ENCODE assay signal across 21 cellular contexts in genomic region chr1:54017979-54018378, GRCh38. TPM values are rescaled to one million over a fixed set of nuclear protein-coding genes. Genes with fewer than 3 reads are reported as not detected.
A peak's percentile ranks its signal among the peaks of the same experiment; 100 is the strongest.
DNase-seq lines count a peak whose midpoint lies in the region; ATAC-seq, FAIRE-seq and TF ChIP-seq lines count a peak whose summit lies in the region.
"Had no signal": no experiment of that assay in that cellular context is flagged by ENCODE, and none has a peak within 500 bp of the region (broad histone marks: within the 10 kb centered on the region; RNA-seq: fewer than 3 reads in every experiment).

A gene with protein sequence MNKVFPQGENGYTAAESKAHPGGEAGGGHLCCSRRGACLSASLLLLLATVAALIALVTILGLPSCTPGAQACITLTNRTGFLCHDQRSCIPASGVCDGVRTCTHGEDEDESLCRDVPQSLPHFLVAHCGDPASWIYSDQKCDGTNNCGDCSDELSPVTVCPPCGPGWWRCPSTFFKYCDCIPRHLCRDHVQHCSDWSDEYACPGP (minus strand): TSS chr1:54018186. CDS start chr1:54018112, 74 bp downstream.

- POLR2A ChIA-PET in K562 (lab: Yijun Ruan, JAX) = interaction anchor here (0.9 kb wide), 1 partner anchor 252 kb away, joined by 4 read pairs; no protein-coding TSS in a partner anchor

- no peaks in the 10 kb centered on the region for H3K4me1 Mint-ChIP-seq in activated naive CD4-positive, alpha-beta T cell treated with anti-CD3 and anti-CD28 coated beads, Interleukin-2, amount 50 U/mL, for 24 hours
- H3K4me1 Mint-ChIP-seq in activated naive CD4-positive, alpha-beta T cell treated with anti-CD3 and anti-CD28 coated beads for 36 hours (ENCODE audit: low read depth) = no peaks in the 10 kb centered on the region
- H3K4me1 Mint-ChIP-seq: activated B cell treated with CpG ODN at 0.5 μM for 24 hours; activated naive CD8-positive, alpha-beta T cell treated with anti-CD3 and anti-CD28 coated beads for 36 hours; naive thymus-derived CD8-positive, alpha-beta T cell had no signal

- H3K9ac ChIP-seq in K562 (ENCODE audit: insufficient read depth in 1 of 2, low read depth in 2 of 2, low read length in 2 of 2) = peak within 1 kb of the TSS in 1 of 2 experiments; percentile 43; a peak in 2 of 4 replicates

- H3K27me3 ChIP-seq in K562 (ENCODE audit: control insufficient read depth in 2 of 2, insufficient read depth in 2 of 2, low read length in 2 of 2) = peaks cover 40 to 66% of the 10 kb centered on the region in 2 experiments
- H3K27me3 ChIP-seq in lung (ENCODE audit: control insufficient read depth, insufficient read depth) = no peaks in the 10 kb centered on the region
- no peaks in the 10 kb centered on the region for H3K27me3 ChIP-seq in breast epithelium
- H3K27me3 ChIP-seq: cardiac muscle cell, Peyer's patch, uterus had no signal

- no peaks in the 10 kb centered on the region for H3K79me2 ChIP-seq in K562 (ENCODE audit: control insufficient read depth, insufficient read depth, low read length)

- H3K4me1 ChIP-seq in K562 (replicated peaks in 1 of 2; ENCODE audit: control insufficient read depth in 2 of 2, insufficient read depth in 2 of 2, low read length in 2 of 2) (peaks cover 0 to 10% of the 10 kb centered on the region in 2 experiments; a peak in 4 of 5 replicates), lung (ENCODE audit: control insufficient read depth in 2 of 2, insufficient read depth in 2 of 2, low read length in 2 of 2) (peaks cover 0 to 1% of the 10 kb centered on the region in 2 donors), breast epithelium (no peaks in the 10 kb centered on the region)
- H3K4me1 ChIP-seq: uterus had no signal

- H4K20me1 ChIP-seq in K562 (replicated peaks; ENCODE audit: control insufficient read depth, insufficient read depth, low read length) = 0 out of 2 replicates have a peak, but pooled peaks cover 2% of the 10 kb centered on the region

- peak within 1 kb of the TSS; percentile 30 for H3K27ac Mint-ChIP-seq in activated naive CD4-positive, alpha-beta T cell treated with anti-CD3 and anti-CD28 coated beads, Interleukin-2, amount 50 U/mL, for 24 hours
- H3K27ac Mint-ChIP-seq in activated naive CD4-positive, alpha-beta T cell treated with anti-CD3 and anti-CD28 coated beads for 36 hours = no peak within 1 kb of the TSS
- H3K27ac Mint-ChIP-seq: activated B cell treated with CpG ODN at 0.5 μM for 24 hours; activated naive CD8-positive, alpha-beta T cell treated with anti-CD3 and anti-CD28 coated beads for 36 hours had no signal

- TF ChIP-seq POLR2A in K562 (conservative IDR thresholded peaks at IDR 0.05) (no peak), breast epithelium (IDR thresholded peaks at IDR 0.05) (no peak)

- H3K36me3 Mint-ChIP-seq in activated naive CD4-positive, alpha-beta T cell treated with anti-CD3 and anti-CD28 coated beads, Interleukin-2, amount 50 U/mL, for 24 hours = no peaks in the 10 kb centered on the region
- H3K36me3 Mint-ChIP-seq in activated naive CD4-positive, alpha-beta T cell treated with anti-CD3 and anti-CD28 coated beads for 36 hours (ENCODE audit: low read depth) = no peaks in the 10 kb centered on the region
- H3K36me3 Mint-ChIP-seq: activated naive CD8-positive, alpha-beta T cell treated with anti-CD3 and anti-CD28 coated beads for 36 hours; naive thymus-derived CD8-positive, alpha-beta T cell had no signal

- no TSS peak for BruUV-seq in K562 (replicated peaks; lab: Mats Ljungman, UMichigan)

- H3K9me3 ChIP-seq in K562 (replicated peaks; ENCODE audit: control insufficient read depth, insufficient read depth, low read depth, low read length) = no peaks in the 10 kb centered on the region
- no peaks in the 10 kb centered on the region for H3K9me3 ChIP-seq in lung (ENCODE audit: control insufficient read depth in 2 of 2, insufficient read depth in 1 of 2, low read length in 1 of 2)
- no peaks in the 10 kb centered on the region for H3K9me3 ChIP-seq in breast epithelium
- H3K9me3 ChIP-seq: Peyer's patch, uterus had no signal

- ATAC-seq in K562 = peak; percentile 53
- ATAC-seq in lung (ENCODE audit: insufficient read depth, low FRiP score) = no peak
- ATAC-seq in GM21576 (IDR thresholded peaks at IDR 0.05; ENCODE audit: unreplicated experiment) = no peak
- ATAC-seq: naive thymus-derived CD8-positive, alpha-beta T cell; right cardiac atrium had no signal

- no peak for TF ChIP-seq EP300 in K562 (IDR thresholded peaks at IDR 0.05; ENCODE audit: low read length)

- in situ Hi-C loops in K562 (cut with MboI) = no loop called here

- H3K9me3 Mint-ChIP-seq in activated naive CD4-positive, alpha-beta T cell treated with anti-CD3 and anti-CD28 coated beads, Interleukin-2, amount 50 U/mL, for 24 hours = no peaks in the 10 kb centered on the region
- no peaks in the 10 kb centered on the region for H3K9me3 Mint-ChIP-seq in activated naive CD4-positive, alpha-beta T cell treated with anti-CD3 and anti-CD28 coated beads for 36 hours
- H3K9me3 Mint-ChIP-seq: activated B cell treated with CpG ODN at 0.5 μM for 24 hours; activated naive CD8-positive, alpha-beta T cell treated with anti-CD3 and anti-CD28 coated beads for 36 hours; naive thymus-derived CD8-positive, alpha-beta T cell had no signal

- TF ChIP-seq CTCF in K562 (IDR thresholded peaks at IDR 0.05 in 2 of 3, conservative IDR thresholded peaks at IDR 0.05 in 1 of 3; ENCODE audit: insufficient read depth in 2 of 3, low read depth in 1 of 3, low read length in 3 of 3) (no peak), lung (IDR thresholded peaks at IDR 0.05; ENCODE audit: control extremely low read depth, extremely low read depth) (no peak), breast epithelium (IDR thresholded peaks at IDR 0.05) (no peak)

- H3K4me3 ChIP-seq in K562 (no peak within 1 kb of the TSS), lung (no peak within 1 kb of the TSS), breast epithelium (no peak within 1 kb of the TSS)
- H3K4me3 ChIP-seq: cardiac muscle cell, Peyer's patch, uterus had no signal

- H3K4me3 Mint-ChIP-seq in activated naive CD4-positive, alpha-beta T cell treated with anti-CD3 and anti-CD28 coated beads, Interleukin-2, amount 50 U/mL, for 24 hours = no peak within 1 kb of the TSS
- H3K4me3 Mint-ChIP-seq in activated naive CD4-positive, alpha-beta T cell treated with anti-CD3 and anti-CD28 coated beads for 36 hours = no peak within 1 kb of the TSS
- H3K4me3 Mint-ChIP-seq: activated B cell treated with CpG ODN at 0.5 μM for 24 hours; activated naive CD8-positive, alpha-beta T cell treated with anti-CD3 and anti-CD28 coated beads for 36 hours; naive thymus-derived CD8-positive, alpha-beta T cell had no signal

- H3K36me3 ChIP-seq in K562 (ENCODE audit: control insufficient read depth, insufficient read depth, low read length) (no peaks in the 10 kb centered on the region), lung (ENCODE audit: control insufficient read depth in 2 of 2, insufficient read depth in 2 of 2, low read length in 2 of 2) (no peaks in the 10 kb centered on the region), breast epithelium (no peaks in the 10 kb centered on the region)
- H3K36me3 ChIP-seq: cardiac muscle cell, Peyer's patch, uterus had no signal

- no peak for TF ChIP-seq RAD21 in K562 (CRISPR knock-in tag; conservative IDR thresholded peaks at IDR 0.05 in 1 of 2, IDR thresholded peaks at IDR 0.05 in 1 of 2)

- no peak for DNase-seq in activated naive CD4-positive, alpha-beta T cell treated with anti-CD3 and anti-CD28 coated beads for 36 hours
- peak in 3 of 4 experiments; percentile 13 to 41 (median 23) for DNase-seq in K562 (ENCODE audit: extremely low read depth in 1 of 4, low spot score in 3 of 4)
- no peak for DNase-seq in lung (ENCODE audit: low spot score)
- no peak for DNase-seq in stimulated activated CD4-positive, alpha-beta T cell treated with anti-CD3 and anti-CD28 coated beads, Interleukin-4, amount 100 ng/mL, for 24 hours
- DNase-seq in breast epithelium (ENCODE audit: low spot score in 2 of 2) = no peak
- DNase-seq in foreskin melanocyte = no peak
- DNase-seq: activated B cell treated with CpG ODN at 0.5 μM for 24 hours; activated CD8-positive, alpha-beta memory T cell treated with anti-CD3 and anti-CD28 coated beads, Interleukin-2, amount 50 U/mL, for 48 hours; activated naive CD8-positive, alpha-beta T cell treated with anti-CD3 and anti-CD28 coated beads for 36 hours; KG1; NCI-H1105 treated with DMSO at 0.1 percent for 48 hours; NCI-H446; right cardiac atrium; stimulated activated CD4-positive, alpha-beta T cell treated with anti-CD3 and anti-CD28 coated beads, Interleukin-2, amount 100 ng/mL, for 48 hours; uterus had no signal

- CTCF ChIA-PET in activated naive CD4-positive, alpha-beta T cell treated with anti-CD3 and anti-CD28 coated beads for 36 hours (lab: Charles Lee) = no interaction called here
- CTCF ChIA-PET in K562 (lab: Yijun Ruan, JAX; ENCODE audit: low intra/inter-chr PET ratio) = no interaction called here

- no peak within 1 kb of the TSS for H3K27ac ChIP-seq in K562 (ENCODE audit: extremely low read depth, low read depth, low read length)
- H3K27ac ChIP-seq in lung (ENCODE audit: low read depth in 1 of 2, low read length in 1 of 2) = no peak within 1 kb of the TSS
- H3K27ac ChIP-seq in breast epithelium = no peak within 1 kb of the TSS
- H3K27ac ChIP-seq: cardiac muscle cell, Peyer's patch, uterus had no signal

- no peak within 1 kb of the TSS for H2AFZ ChIP-seq in K562 (ENCODE audit: low read depth, low read length)

- no peaks in the 10 kb centered on the region for H3K27me3 Mint-ChIP-seq in activated naive CD4-positive, alpha-beta T cell treated with anti-CD3 and anti-CD28 coated beads, Interleukin-2, amount 50 U/mL, for 24 hours
- no peaks in the 10 kb centered on the region for H3K27me3 Mint-ChIP-seq in activated naive CD4-positive, alpha-beta T cell treated with anti-CD3 and anti-CD28 coated beads for 36 hours (ENCODE audit: low read depth)
- H3K27me3 Mint-ChIP-seq: activated naive CD8-positive, alpha-beta T cell treated with anti-CD3 and anti-CD28 coated beads for 36 hours had no signal

- no peak within 1 kb of the TSS for H3K4me2 ChIP-seq in K562 (ENCODE audit: insufficient read depth, low read length)

- no peak for FAIRE-seq in K562 (lab: Jason Lieb, UNC)

- H3K9me1 ChIP-seq in K562 (ENCODE audit: control insufficient read depth, insufficient read depth, low read length) = no peaks in the 10 kb centered on the region

- intact Hi-C loops in activated naive CD4-positive, alpha-beta T cell treated with anti-CD3 and anti-CD28 coated beads for 36 hours (cut with micrococcal nuclease) = no loop called here
- intact Hi-C loops in K562 (cut with micrococcal nuclease) (no loop called here), breast epithelium (cut with DNase I; ENCODE audit: low total_unique reads) (no loop called here)

- 3% methylated on average over 6 of the region's 6 CpGs for WGBS in K562 (ENCODE audit: insufficient coverage, low coverage, missing lambda C conversion rate)
- WGBS in lung, 2 donors = 52 to 65% methylated on average over 6 of the region's 6 CpGs

RNA-seq across cellular contexts. Expression of the gene that starts here (rescaled TPM):
- total RNA-seq in activated naive CD4-positive, alpha-beta T cell treated with anti-CD3 and anti-CD28 coated beads for 36 hours = not detected
- total RNA-seq in K562 (2011; cell fraction: chromatin; rRNA removed; ENCODE audit: low replicate concordance) = not detected in 2 replicates
- not detected in 2 replicates for total RNA-seq in K562 (2011; cell fraction: nucleolus; rRNA removed)
- not detected in 2 replicates for total RNA-seq in K562 (2011; cell fraction: nucleoplasm; rRNA removed)
- total RNA-seq in K562 (2014; rRNA removed) (not detected in 2 replicates), K562 (2014; rRNA removed; fragmentation: Illumina TruSeq; extraction: Trizol) (not detected in 2 replicates), K562 (2015; rRNA removed; fragmentation: Illumina TruSeq; extraction: Trizol) (not detected in 2 replicates), K562 (2021) (not detected in 2 replicates), lung (10 to 100 TPM; 28.7 to 30.1 TPM), breast epithelium (not detected)
- polyA plus RNA-seq in K562 (2011; rRNA removed) (not detected in 2 replicates), K562 (2014; fragmentation: Illumina TruSeq; extraction: Trizol) (not detected in 2 replicates), K562 (2014; fragmentation: Nextera tagmentation; extraction: Ambion mirVana) (not detected), K562 (2014; rRNA removed) (not detected in 2 replicates), lung (10 to 100 TPM in 1 of 2 donors, 1 to 10 TPM in 1; 8.0 to 24.9 TPM)
- not detected in 2 replicates for polyA plus RNA-seq in K562 (2011; cell fraction: cytosol; rRNA removed)
- not detected in 2 replicates for polyA plus RNA-seq in K562 (2011; cell fraction: nucleus; rRNA removed)
- not detected in 2 replicates for polyA plus RNA-seq in K562 (2012)
- polyA minus RNA-seq in K562 (2011; rRNA and poly(A)+ RNA removed) = not detected in 2 replicates
- polyA minus RNA-seq in K562 (2011; cell fraction: cytosol; rRNA and poly(A)+ RNA removed) = not detected in 2 replicates
- not detected in 2 replicates for polyA minus RNA-seq in K562 (2011; cell fraction: nucleus; rRNA and poly(A)+ RNA removed)
- total RNA-seq: activated B cell treated with CpG ODN at 0.5 μM for 24 hours; activated naive CD8-positive, alpha-beta T cell treated with anti-CD3 and anti-CD28 coated beads for 36 hours; cardiac muscle cell; glomerular endothelial cell; naive thymus-derived CD8-positive, alpha-beta T cell; Peyer's patch; right cardiac atrium had no signal
- polyA plus RNA-seq: cardiac muscle cell; naive thymus-derived CD8-positive, alpha-beta T cell; right cardiac atrium had no signal

Comparison
In these comparisons a context has a peak if more than half of its experiments do, and no peak if none do; other contexts are left out.
1. RNA of the gene that starts here (total RNA-seq): 28.7 to 30.1 TPM in lung; not detected in activated naive CD4-positive, alpha-beta T cell treated with anti-CD3 and anti-CD28 coated beads for 36 hours, not detected in K562 and not detected in breast epithelium; every median in the first group is over 10 times any median in the second.
2. RNA of the gene that starts here (polyA plus RNA-seq): 8.0 to 24.9 TPM in lung; not detected in K562; every median in the first group is over 4 times any median in the second.
3. Peak in DNase-seq and ATAC-seq in K562; RNA of the gene not detected or under 1 TPM.